Comparison of ENCODE assay signal across 11 cellular contexts in genomic region chr11:9120659-9121350, GRCh38. TPM values are rescaled to one million over a fixed set of nuclear protein-coding genes. Genes with fewer than 3 reads are reported as not detected.
DNase-seq lines count a peak whose midpoint lies in the region; ATAC-seq, FAIRE-seq and TF ChIP-seq lines count a peak whose summit lies in the region.
"Had no signal": no experiment of that assay in that cellular context is flagged by ENCODE, and none has a peak within 500 bp of the region (broad histone marks: within the 10 kb centered on the region; RNA-seq: fewer than 3 reads in every experiment).

No MANE protein-coding gene starts in this region.

- peaks cover 2% of the 10 kb centered on the region for H3K36me3 Mint-ChIP-seq in T-helper 2 cell treated with Interferon-gamma antibody and Interleukin-4, amounts not matched to agents 5 μg/mL and 100 μg/mL, for 36 hours (ENCODE audit: low read depth)

- intact Hi-C loops in K562 (cut with micrococcal nuclease): no loop called here
- intact Hi-C loops in lower lobe of right lung (cut with DNase I): no loop called here

- no TSS peak for BruUV-seq in K562 (replicated peaks; lab: Mats Ljungman, UMichigan)

- H3K27ac Mint-ChIP-seq in T-helper 2 cell treated with Interferon-gamma antibody and Interleukin-4, amounts not matched to agents 5 μg/mL and 100 μg/mL, for 36 hours: no peak overlapping the region

- H3K4me1 ChIP-seq in HUES64 (ENCODE audit: insufficient read depth, low read length): peaks cover 17% of the 10 kb centered on the region
- peaks cover 0 to 11% of the 10 kb centered on the region in 2 experiments; a peak in 2 of 5 replicates for H3K4me1 ChIP-seq in K562 (replicated peaks in 1 of 2; ENCODE audit: control insufficient read depth in 2 of 2, insufficient read depth in 2 of 2, low read length in 2 of 2)
- H3K4me1 ChIP-seq in lower lobe of right lung: no peaks in the 10 kb centered on the region

- no peaks in the 10 kb centered on the region for H3K79me2 ChIP-seq in K562 (ENCODE audit: control insufficient read depth, insufficient read depth, low read length)

- peak; percentile 7 for DNase-seq in ELR (ENCODE audit: low read depth)
- DNase-seq in K562 (ENCODE audit: extremely low read depth in 1 of 4, low spot score in 3 of 4): peak; percentile 36 to 60 (median 46)
- DNase-seq in lower lobe of right lung: no peak
- no peak for DNase-seq in T-helper 2 cell treated with Interferon-gamma antibody and Interleukin-4, amounts not matched to agents 5 μg/mL and 100 μg/mL, for 36 hours (ENCODE audit: low spot score)
- DNase-seq in Kasumi-1 (lab: John Stamatoyannopoulos, UW): no peak
- DNase-seq: activated T-cell treated with anti-CD3 and anti-CD28 coated beads, Interleukin-2, amount 50 U/mL, for 1 hour; NCI-H2081; T-helper 2 cell had no signal

- POLR2A ChIA-PET in K562 (lab: Yijun Ruan, JAX): no interaction called here

- no peak overlapping the region for H3K4me3 Mint-ChIP-seq in T-helper 2 cell treated with Interferon-gamma antibody and Interleukin-4, amounts not matched to agents 5 μg/mL and 100 μg/mL, for 36 hours

- no peaks in the 10 kb centered on the region for H3K9me3 ChIP-seq in HUES64 (ENCODE audit: insufficient read depth, low read depth, low read length)
- peaks cover 5% of the 10 kb centered on the region for H3K9me3 ChIP-seq in K562 (replicated peaks; ENCODE audit: control insufficient read depth, insufficient read depth, low read depth, low read length)
- H3K9me3 ChIP-seq in lower lobe of right lung: no peaks in the 10 kb centered on the region

- H3K9ac ChIP-seq in HUES64 (ENCODE audit: low read depth, low read length): no peak overlapping the region
- H3K9ac ChIP-seq in K562 (ENCODE audit: insufficient read depth in 1 of 2, low read depth in 2 of 2, low read length in 2 of 2): no peak overlapping the region

- H2AFZ ChIP-seq in K562 (ENCODE audit: low read depth, low read length): peak overlapping the region; percentile 81

- H4K20me1 ChIP-seq in K562 (replicated peaks; ENCODE audit: control insufficient read depth, insufficient read depth, low read length): no peaks in the 10 kb centered on the region

- H3K4me1 Mint-ChIP-seq in T-helper 2 cell treated with Interferon-gamma antibody and Interleukin-4, amounts not matched to agents 5 μg/mL and 100 μg/mL, for 36 hours (ENCODE audit: low read depth): peaks cover 1% of the 10 kb centered on the region

- CTCF ChIA-PET in K562 (lab: Yijun Ruan, JAX; ENCODE audit: low intra/inter-chr PET ratio): interaction anchor here (1.5 kb wide), 1 partner anchor 106 kb away, joined by 5 read pairs; no protein-coding TSS in a partner anchor

- no peak overlapping the region for H3K4me3 ChIP-seq in HUES64 (ENCODE audit: low read length)
- no peak overlapping the region for H3K4me3 ChIP-seq in K562
- no peak overlapping the region for H3K4me3 ChIP-seq in lower lobe of right lung

- H3K27me3 ChIP-seq in HUES64 (ENCODE audit: insufficient read depth, low read length) (no peaks in the 10 kb centered on the region), K562 (ENCODE audit: control insufficient read depth in 2 of 2, insufficient read depth in 2 of 2, low read length in 2 of 2) (no peaks in the 10 kb centered on the region), lower lobe of right lung (ENCODE audit: low read depth) (no peaks in the 10 kb centered on the region)

- TF ChIP-seq EP300 in K562 (IDR thresholded peaks at IDR 0.05; ENCODE audit: low read length): no peak

- H3K9me3 Mint-ChIP-seq in T-helper 2 cell treated with Interferon-gamma antibody and Interleukin-4, amounts not matched to agents 5 μg/mL and 100 μg/mL, for 36 hours: no peaks in the 10 kb centered on the region

- H3K27ac ChIP-seq in HUES64 (ENCODE audit: low read depth, low read length): peak overlapping the region; percentile 3; the same call in 1 of the 2 replicates
- no peak overlapping the region for H3K27ac ChIP-seq in K562 (ENCODE audit: extremely low read depth, low read depth, low read length)
- no peak overlapping the region for H3K27ac ChIP-seq in lower lobe of right lung

- TF ChIP-seq CTCF in K562 (IDR thresholded peaks at IDR 0.05 in 2 of 3, conservative IDR thresholded peaks at IDR 0.05 in 1 of 3; ENCODE audit: insufficient read depth in 2 of 3, low read depth in 1 of 3, low read length in 3 of 3): peak; percentile 85 to 98 (median 89)
- TF ChIP-seq CTCF in lower lobe of right lung (IDR thresholded peaks at IDR 0.05): peak; percentile 6

- no peak for TF ChIP-seq POLR2A in K562 (conservative IDR thresholded peaks at IDR 0.05)

- in situ Hi-C loops in K562 (cut with MboI): no loop called here

- no peaks in the 10 kb centered on the region for H3K9me1 ChIP-seq in K562 (ENCODE audit: control insufficient read depth, insufficient read depth, low read length)

- WGBS in HUES64: 45% methylated on average over 7 of the region's 7 CpGs
- 25% methylated on average over 7 of the region's 7 CpGs for WGBS in K562 (ENCODE audit: insufficient coverage, low coverage, missing lambda C conversion rate)

- peak in 1 of 2 experiments; percentile 47; a peak in 2 of 4 replicates for TF ChIP-seq RAD21 in K562 (CRISPR knock-in tag; conservative IDR thresholded peaks at IDR 0.05 in 1 of 2, IDR thresholded peaks at IDR 0.05 in 1 of 2)

- FAIRE-seq in K562 (lab: Jason Lieb, UNC): peak; percentile 48

- peaks cover 10% of the 10 kb centered on the region for H3K27me3 Mint-ChIP-seq in T-helper 2 cell treated with Interferon-gamma antibody and Interleukin-4, amounts not matched to agents 5 μg/mL and 100 μg/mL, for 36 hours (ENCODE audit: low read depth)

- ATAC-seq in K562 (peak; percentile 98), lower lobe of right lung (no peak), HG02798 (IDR thresholded peaks at IDR 0.05; ENCODE audit: poor library complexity, unreplicated experiment) (no peak), HG03378 (IDR thresholded peaks at IDR 0.05; ENCODE audit: unreplicated experiment) (no peak)

- H3K4me2 ChIP-seq in K562 (ENCODE audit: insufficient read depth, low read length): peak overlapping the region; percentile 55

- H3K36me3 ChIP-seq in HUES64 (ENCODE audit: insufficient read depth, low read length) (no peaks in the 10 kb centered on the region), K562 (ENCODE audit: control insufficient read depth, insufficient read depth, low read length) (no peaks in the 10 kb centered on the region), lower lobe of right lung (no peaks in the 10 kb centered on the region)

TF ChIP-seq in K562, 482 proteins besides CTCF, POLR2A, EP300 and RAD21:
- peak; percentile 50; the same call in 1 of the 2 replicates for TF ChIP-seq SMC3 (conservative IDR thresholded peaks at IDR 0.05; ENCODE audit: insufficient read depth, low read depth, low read length)
- TF ChIP-seq CREB1 (IDR thresholded peaks at IDR 0.05): no peak
- no peak for TF ChIP-seq CREB1 (CRISPR knock-in tag; IDR thresholded peaks at IDR 0.05)
- peak; percentile 14; the same call in 1 of the 2 replicates for TF ChIP-seq CTBP1 (IDR thresholded peaks at IDR 0.05; ENCODE audit: borderline replicate concordance)

RNA-seq across cellular contexts. Expression of gene SCUBE2, which starts 29.4 kb away (rescaled TPM):
- polyA plus RNA-seq in HUES64 (2013, experiment 1 of 2): 0.45 TPM
- polyA plus RNA-seq in HUES64 (2013, experiment 2 of 2): 2.5 TPM
- 0.74 and 2.3 TPM in 2 replicates for total RNA-seq in K562 (2011; cell fraction: chromatin; rRNA removed; ENCODE audit: low replicate concordance)
- 1.2 and 1.4 TPM in 2 replicates for total RNA-seq in K562 (2011; cell fraction: nucleolus; rRNA removed)
- total RNA-seq in K562 (2011; cell fraction: nucleoplasm; rRNA removed): 0.99 TPM in 1 of 2 replicates, not detected in the other
- 0.41 TPM in 1 of 2 replicates, not detected in the other for total RNA-seq in K562 (2014; rRNA removed)
- 0.35 TPM in 1 of 2 replicates, not detected in the other for total RNA-seq in K562 (2014; rRNA removed; fragmentation: Illumina TruSeq; extraction: Trizol)
- total RNA-seq in K562 (2015; rRNA removed; fragmentation: Illumina TruSeq; extraction: Trizol): 0.30 and 0.40 TPM in 2 replicates
- 0.16 TPM in 1 of 2 replicates, not detected in the other for total RNA-seq in K562 (2021)
- polyA plus RNA-seq in K562 (2011; rRNA removed): 0.07 and 0.15 TPM in 2 replicates
- 0.12 TPM in 1 of 2 replicates, not detected in the other for polyA plus RNA-seq in K562 (2011; cell fraction: cytosol; rRNA removed)
- polyA plus RNA-seq in K562 (2011; cell fraction: nucleus; rRNA removed): 0.24 and 0.29 TPM in 2 replicates
- 0.14 and 0.22 TPM in 2 replicates for polyA plus RNA-seq in K562 (2012)
- polyA plus RNA-seq in K562 (2014; fragmentation: Illumina TruSeq; extraction: Trizol): not detected in 2 replicates
- polyA plus RNA-seq in K562 (2014; fragmentation: Nextera tagmentation; extraction: Ambion mirVana): under 1 TPM in 1 of 2 experiments, not detected in 1; 0.06 TPM
- polyA plus RNA-seq in K562 (2014; rRNA removed): 0.16 TPM in 1 of 2 replicates, not detected in the other
- polyA minus RNA-seq in K562 (2011; rRNA and poly(A)+ RNA removed): not detected in 2 replicates
- not detected in 2 replicates for polyA minus RNA-seq in K562 (2011; cell fraction: cytosol; rRNA and poly(A)+ RNA removed)
- polyA minus RNA-seq in K562 (2011; cell fraction: nucleus; rRNA and poly(A)+ RNA removed): 1.1 TPM in 1 of 2 replicates, not detected in the other
- total RNA-seq in lower lobe of right lung: 7.1 TPM

Comparison
In these comparisons a context has a peak if more than half of its experiments do, and no peak if none do; other contexts are left out.
1. DNase-seq: peak in ELR (single experiment) and K562 (4 of 4); none in lower lobe of right lung (single experiment), T-helper 2 cell treated with Interferon-gamma antibody and Interleukin-4, amounts not matched to agents 5 μg/mL and 100 μg/mL, for 36 hours (single experiment) and Kasumi-1 (0 of 2).